9 cellular contexts compared by ENCODE assay signal in genomic region chr11:46348986-46349401, GRCh38. TPM values are rescaled to one million over a fixed set of nuclear protein-coding genes. Genes with fewer than 3 reads are reported as not detected.
A peak's percentile ranks its signal among the peaks of the same experiment; 100 is the strongest.
DNase-seq lines count a peak whose midpoint lies in the region; ATAC-seq and TF ChIP-seq lines count a peak whose summit lies in the region.
"Had no signal": no experiment of that assay in that cellular context is flagged by ENCODE, and none has a peak within 500 bp of the region (broad histone marks: within the 10 kb centered on the region; RNA-seq: fewer than 3 reads in every experiment).

No MANE protein-coding gene starts in this region.

- H3K4me1 Mint-ChIP-seq in activated T-cell treated with anti-CD3 and anti-CD28 coated beads, Interleukin-2, amount 50 U/mL, for 4 hours (ENCODE audit: low read depth), result peaks cover 83% of the 10 kb centered on the region

- peak; percentile 5 to 14 for ATAC-seq in activated T-cell treated with anti-CD3 and anti-CD28 coated beads, Interleukin-2, amount 50 U/mL, for 4 hours
- ATAC-seq in upper lobe of right lung (no peak), GM21526 (IDR thresholded peaks at IDR 0.05; ENCODE audit: low FRiP score, unreplicated experiment) (no peak), HG03520 (IDR thresholded peaks at IDR 0.05; ENCODE audit: unreplicated experiment) (no peak)

- intact Hi-C loops in upper lobe of right lung (cut with DNase I), result no loop called here

- 0 out of 2 replicates have a peak, but pooled peaks cover 5% of the 10 kb centered on the region for H3K36me3 ChIP-seq in iPS-20b (ENCODE audit: insufficient read depth, low read depth, low read length)
- no peaks in the 10 kb centered on the region for H3K36me3 ChIP-seq in upper lobe of right lung

- H3K4me3 Mint-ChIP-seq in activated T-cell treated with anti-CD3 and anti-CD28 coated beads, Interleukin-2, amount 50 U/mL, for 4 hours, result peak overlapping the region; percentile 92

- no peaks in the 10 kb centered on the region for H3K27me3 Mint-ChIP-seq in activated T-cell treated with anti-CD3 and anti-CD28 coated beads, Interleukin-2, amount 50 U/mL, for 4 hours (ENCODE audit: low read depth)

- peak; percentile 45 for DNase-seq in stimulated activated CD4-positive, alpha-beta T cell treated with anti-CD3 and anti-CD28 coated beads, Interleukin-12 subunit alpha, Interleukin-12 subunit beta, amount 100 ng/mL, for 4 hours
- no peak for DNase-seq in stimulated activated CD4-positive, alpha-beta T cell treated with anti-CD3 and anti-CD28 coated beads, Interleukin-2, amount 100 ng/mL, for 48 hours
- DNase-seq in activated T-cell treated with anti-CD3 and anti-CD28 coated beads, Interleukin-2, amount 50 U/mL, for 4 hours, result peak; percentile 48
- no peak for DNase-seq in upper lobe of right lung
- no peak for DNase-seq in DMS 273 (lab: John Stamatoyannopoulos, UW; ENCODE audit: unreplicated experiment)

- H3K27ac ChIP-seq in iPS-20b (ENCODE audit: low read length) (no peak overlapping the region), upper lobe of right lung (peak overlapping the region; percentile 68)

- peak overlapping the region; percentile 77; the same call in 1 of the 2 replicates for H3K9ac ChIP-seq in iPS-20b (ENCODE audit: low read depth, low read length)

- H3K27me3 ChIP-seq in iPS-20b (ENCODE audit: insufficient read depth, low read length) (peaks cover 17% of the 10 kb centered on the region), upper lobe of right lung (no peaks in the 10 kb centered on the region)

- H3K9me3 ChIP-seq in iPS-20b (ENCODE audit: insufficient read depth, low read depth, low read length), result no peaks in the 10 kb centered on the region
- H3K9me3 ChIP-seq in upper lobe of right lung, result no peaks in the 10 kb centered on the region

- H3K9me3 Mint-ChIP-seq in activated T-cell treated with anti-CD3 and anti-CD28 coated beads, Interleukin-2, amount 50 U/mL, for 4 hours, result no peaks in the 10 kb centered on the region

- no peaks in the 10 kb centered on the region for H3K36me3 Mint-ChIP-seq in activated T-cell treated with anti-CD3 and anti-CD28 coated beads, Interleukin-2, amount 50 U/mL, for 4 hours (ENCODE audit: insufficient read depth)

- peaks cover 40% of the 10 kb centered on the region for H3K4me1 ChIP-seq in iPS-20b (ENCODE audit: insufficient read depth, low read length)
- H3K4me1 ChIP-seq in upper lobe of right lung, result peaks cover 47% of the 10 kb centered on the region

- H3K4me3 ChIP-seq in iPS-20b (ENCODE audit: low read length), result peak overlapping the region; percentile 84; the same call in 1 of the 2 replicates
- peak overlapping the region; percentile 75 for H3K4me3 ChIP-seq in upper lobe of right lung

- no peak for TF ChIP-seq CTCF in upper lobe of right lung (IDR thresholded peaks at IDR 0.05)

RNA-seq across cellular contexts. Expression of gene DGKZ, which starts 1.7 kb away (rescaled TPM):
- 100 to 1,000 TPM; 112 to 122 (median 118) TPM for total RNA-seq in activated T-cell treated with anti-CD3 and anti-CD28 coated beads, Interleukin-2, amount 50 U/mL, for 4 hours
- total RNA-seq in upper lobe of right lung, result 50.4 TPM

RNA-seq across cellular contexts. Expression of gene MDK, which starts 32.5 kb away (rescaled TPM):
- 1 to 10 TPM; 2.1 to 3.0 (median 2.9) TPM for total RNA-seq in activated T-cell treated with anti-CD3 and anti-CD28 coated beads, Interleukin-2, amount 50 U/mL, for 4 hours
- 24.7 TPM for total RNA-seq in upper lobe of right lung

RNA-seq across cellular contexts. Expression of gene CHRM4, which starts 42.6 kb away (rescaled TPM):
- total RNA-seq in activated T-cell treated with anti-CD3 and anti-CD28 coated beads, Interleukin-2, amount 50 U/mL, for 4 hours, result under 1 TPM; 0.13 to 0.52 (median 0.25) TPM
- total RNA-seq in upper lobe of right lung, result 0.35 TPM
- total RNA-seq: RPMI7951 had no signal

Comparison
In these comparisons a context has a peak if more than half of its experiments do, and no peak if none do; other contexts are left out.
1. DNase-seq: peak in stimulated activated CD4-positive, alpha-beta T cell treated with anti-CD3 and anti-CD28 coated beads, Interleukin-12 subunit alpha, Interleukin-12 subunit beta, amount 100 ng/mL, for 4 hours (single experiment) and activated T-cell treated with anti-CD3 and anti-CD28 coated beads, Interleukin-2, amount 50 U/mL, for 4 hours (single experiment); none in stimulated activated CD4-positive, alpha-beta T cell treated with anti-CD3 and anti-CD28 coated beads, Interleukin-2, amount 100 ng/mL, for 48 hours (0 of 2), upper lobe of right lung (single experiment) and DMS 273 (single experiment).
2. ATAC-seq: peak in activated T-cell treated with anti-CD3 and anti-CD28 coated beads, Interleukin-2, amount 50 U/mL, for 4 hours (2 of 2); none in upper lobe of right lung (single experiment), GM21526 (single experiment) and HG03520 (single experiment).